ENCODE assay signal across 24 cellular contexts in the genomic region with DNA sequence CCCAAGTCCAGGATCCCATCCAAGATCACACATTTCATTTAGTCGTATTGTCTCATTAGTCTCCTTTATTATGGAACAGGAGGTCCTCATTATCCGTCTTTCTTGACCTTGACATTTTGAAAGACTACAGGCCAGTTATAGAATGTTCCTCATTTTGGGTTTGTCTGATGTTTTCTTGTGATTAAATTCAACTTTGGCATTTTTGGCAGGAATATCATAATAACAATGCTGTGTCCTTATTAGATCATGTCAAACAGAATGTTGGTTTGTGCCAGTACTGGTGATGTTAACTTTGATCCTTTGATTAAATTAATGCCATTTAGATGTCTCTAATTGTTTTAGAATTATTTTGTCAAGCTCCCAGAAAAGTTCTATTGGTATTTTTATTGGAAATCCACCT.
"Had no signal": no experiment of that assay in that cellular context is flagged by ENCODE, and none has a peak within 500 bp of the region (broad histone marks: within the 10 kb centered on the region; RNA-seq: fewer than 3 reads in every experiment).

No MANE protein-coding gene starts in this region.

- H3K9me3 Mint-ChIP-seq: naive thymus-derived CD8-positive, alpha-beta T cell; stimulated activated naive B cell treated with anti-CD40 and anti-IgM and Interleukin-4, amounts not matched to agents 10 μg/mL and 1 μg/mL and 100 μg/mL, for 72 hours had no signal

- H3K27me3 ChIP-seq: pancreas, stomach, testis, thyroid gland, transverse colon, upper lobe of left lung, vagina had no signal

- H3K36me3 ChIP-seq: lower lobe of right lung, pancreas, prostate gland, stomach, thyroid gland, transverse colon, upper lobe of left lung, vagina had no signal

- H3K9me3 ChIP-seq: lower lobe of right lung, pancreas, prostate gland, stomach, testis, thyroid gland, transverse colon, upper lobe of left lung, vagina had no signal

- H3K27ac Mint-ChIP-seq: naive thymus-derived CD8-positive, alpha-beta T cell; stimulated activated naive B cell treated with anti-CD40 and anti-IgM and Interleukin-4, amounts not matched to agents 10 μg/mL and 1 μg/mL and 100 μg/mL, for 72 hours had no signal

- H3K27ac ChIP-seq: lower lobe of right lung, pancreas, prostate gland, skin epidermis, stomach, testis, thyroid gland, transverse colon, upper lobe of left lung, vagina had no signal

- H3K4me1 ChIP-seq: prostate gland, vagina had no signal

- ATAC-seq: lower lobe of right lung; naive thymus-derived CD8-positive, alpha-beta T cell; pancreas; right cardiac atrium; sciatic nerve; stimulated activated naive B cell treated with anti-CD40 and anti-IgM and Interleukin-4, amounts not matched to agents 10 μg/mL and 1 μg/mL and 100 μg/mL, for 72 hours; stimulated activated naive CD8-positive, alpha-beta T cell treated with anti-CD3 and anti-CD28 coated beads, Interleukin-15, Interleukin-2, amounts not matched to agents 100 U/mL and 50 U/mL, for 24 hours had no signal

- H3K27me3 Mint-ChIP-seq: stimulated activated naive B cell treated with anti-CD40 and anti-IgM and Interleukin-4, amounts not matched to agents 10 μg/mL and 1 μg/mL and 100 μg/mL, for 72 hours had no signal

- DNase-seq: islet precursor cell; lower lobe of right lung; mammary epithelial cell; mesenchymal stem cell; naive thymus-derived CD8-positive, alpha-beta T cell; pancreas; posterior cingulate gyrus; retina; right cardiac atrium; stimulated activated CD4-positive, alpha-beta T cell treated with anti-CD3 and anti-CD28 coated beads, Interleukin-12 subunit alpha, Interleukin-12 subunit beta, amount 100 ng/mL, for 4 hours; stimulated activated CD4-positive, alpha-beta T cell treated with anti-CD3 and anti-CD28 coated beads, Interleukin-15, amount 100 ng/mL, for 24 hours; stimulated activated CD4-positive, alpha-beta T cell treated with anti-CD3 and anti-CD28 coated beads, Interleukin-2, amount 100 ng/mL, for 24 hours; stimulated activated CD4-positive, alpha-beta T cell treated with anti-CD3 and anti-CD28 coated beads, Interleukin-4, amount 100 ng/mL, for 1 hour; stimulated activated naive B cell treated with anti-CD40 and anti-IgM and Interleukin-4, amounts not matched to agents 10 μg/mL and 1 μg/mL and 100 μg/mL, for 72 hours; stimulated activated naive CD8-positive, alpha-beta T cell treated with anti-CD3 and anti-CD28 coated beads, Interleukin-15, Interleukin-2, amounts not matched to agents 100 U/mL and 50 U/mL, for 24 hours; stomach; testis; thyroid gland; transverse colon; upper lobe of left lung had no signal

- H3K4me3 Mint-ChIP-seq: naive thymus-derived CD8-positive, alpha-beta T cell; stimulated activated naive B cell treated with anti-CD40 and anti-IgM and Interleukin-4, amounts not matched to agents 10 μg/mL and 1 μg/mL and 100 μg/mL, for 72 hours had no signal

- H3K4me3 ChIP-seq: lower lobe of right lung, pancreas, prostate gland, skin epidermis, stomach, testis, thyroid gland, transverse colon, upper lobe of left lung, vagina had no signal

- H3K36me3 Mint-ChIP-seq: naive thymus-derived CD8-positive, alpha-beta T cell; stimulated activated naive B cell treated with anti-CD40 and anti-IgM and Interleukin-4, amounts not matched to agents 10 μg/mL and 1 μg/mL and 100 μg/mL, for 72 hours had no signal
